ENCODE assay signal across 20 cellular contexts in the genomic region with DNA sequence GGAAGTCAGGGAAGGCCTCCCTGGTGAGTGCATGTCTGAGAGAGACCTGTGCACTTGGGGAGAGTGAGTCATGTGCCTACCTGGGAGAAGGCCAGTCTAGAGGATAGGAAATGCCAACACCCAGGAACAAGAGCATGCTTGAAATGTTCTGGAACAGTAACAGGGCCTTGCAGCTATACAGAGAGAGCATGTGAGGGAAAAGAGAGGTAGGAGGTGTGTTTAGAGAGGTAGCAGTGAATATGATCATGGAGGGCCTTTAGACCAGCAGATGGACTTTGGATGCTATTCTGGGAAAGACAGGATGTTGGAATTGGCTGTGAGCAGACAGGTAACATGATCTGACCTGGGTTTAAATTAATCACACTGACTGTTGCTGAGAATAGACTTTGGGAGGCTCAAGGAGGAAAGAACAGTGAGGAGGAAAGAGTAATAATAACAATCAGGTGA.
DNase-seq lines count a peak whose midpoint lies in the region; ATAC-seq and TF ChIP-seq lines count a peak whose summit lies in the region.
"Had no signal": no experiment of that assay in that cellular context is flagged by ENCODE, and none has a peak within 500 bp of the region (broad histone marks: within the 10 kb centered on the region; RNA-seq: fewer than 3 reads in every experiment).

No MANE protein-coding gene starts in this region.

- peak; percentile 42 for DNase-seq in DMS53 treated with DMSO at 0.1 percent for 48 hours (lab: John Stamatoyannopoulos, UW; ENCODE audit: unreplicated experiment)
- peak; percentile 1 for DNase-seq in IMR-90
- DNase-seq in epithelial cell of prostate (ENCODE audit: low read depth, low spot score) = peak; percentile 6
- no peak for DNase-seq in nephron progenitor cell
- DNase-seq in cardiac septum (ENCODE audit: low spot score) = no peak
- no peak for DNase-seq in vagina (ENCODE audit: extremely low spot score in 2 of 2)
- DNase-seq in endothelial cell (ENCODE audit: low spot score) = no peak
- DNase-seq: activated CD4-positive, CD25-positive, alpha-beta regulatory T cell treated with anti-CD3 and anti-CD28 coated beads, Interleukin-2, amount 50 U/mL, for 72 hours; activated effector memory CD4-positive, alpha-beta T cell treated with Interleukin-2 at 50 U/mL for 16 hours; adrenal gland; AML-193; effector CD4-positive, alpha-beta T cell; MM.1S; NCI-H1930; NCI-H524 treated with DMSO at 0.1 percent for 48 hours; posterior cingulate gyrus; T-helper 9 cell had no signal

- TF ChIP-seq CTCF in IMR-90 (conservative IDR thresholded peaks at IDR 0.05; ENCODE audit: low read depth, low read length) = no peak
- TF ChIP-seq CTCF in nephron progenitor cell (IDR thresholded peaks at IDR 0.05) = no peak
- no peak for TF ChIP-seq CTCF in vagina (IDR thresholded peaks at IDR 0.05)
- no peak for TF ChIP-seq CTCF in endothelial cell (IDR thresholded peaks at IDR 0.05; ENCODE audit: unreplicated experiment)

- H3K27me3 ChIP-seq in IMR-90 (ENCODE audit: control insufficient read depth, insufficient read depth, low read length) (no peaks in the 10 kb centered on the region), vagina (no peaks in the 10 kb centered on the region)
- H3K27me3 ChIP-seq: adrenal gland had no signal

- H3K27me3 Mint-ChIP-seq in nephron progenitor cell (ENCODE audit: low read depth, poor library complexity) (no peaks in the 10 kb centered on the region), endothelial cell (ENCODE audit: unreplicated experiment) (no peaks in the 10 kb centered on the region)
- H3K27me3 Mint-ChIP-seq: central memory CD8-positive, alpha-beta T cell had no signal

- H4K20me1 ChIP-seq in IMR-90 (ENCODE audit: insufficient read depth, low read length) = no peaks in the 10 kb centered on the region

- H2BK20ac ChIP-seq in IMR-90 (ENCODE audit: low read depth, low read length) = no peak overlapping the region; the same call in 1 of the 2 replicates

- peak overlapping the region; percentile 27; the same call in 1 of the 2 replicates for H4K91ac ChIP-seq in IMR-90 (ENCODE audit: insufficient read depth, low read depth, low read length)

- CTCF ChIA-PET in IMR-90 (lab: Yijun Ruan, JAX) = interaction anchor here (0.6 kb wide), 1 partner anchor 225 kb away, joined by 3 read pairs; no protein-coding TSS in a partner anchor

- peak overlapping the region; percentile 16; the same call in 1 of the 2 replicates for H3K14ac ChIP-seq in IMR-90 (replicated peaks; ENCODE audit: low read depth, low read length)

- no TSS peak for BruUV-seq in IMR-90 (replicated peaks; lab: Mats Ljungman, UMichigan)

- ATAC-seq in IMR-90 (ENCODE audit: low read depth) (no peak), GM18517 (IDR thresholded peaks at IDR 0.05; ENCODE audit: unreplicated experiment) (no peak)

- H2BK15ac ChIP-seq in IMR-90 (ENCODE audit: low read depth, low read length) = no peak overlapping the region; the same call in 2 of the 3 replicates

- H3K4me3 Mint-ChIP-seq in nephron progenitor cell (no peak overlapping the region), endothelial cell (ENCODE audit: unreplicated experiment) (no peak overlapping the region)
- H3K4me3 Mint-ChIP-seq: central memory CD8-positive, alpha-beta T cell had no signal

- POLR2A ChIA-PET in IMR-90 (lab: Charles Lee; ENCODE audit: unreplicated experiment) = no interaction called here

- no peak overlapping the region for H2AK9ac ChIP-seq in IMR-90 (replicated peaks; ENCODE audit: low read depth, low read length, poor library complexity)

- peak overlapping the region; percentile 4 for H2AFZ ChIP-seq in IMR-90 (replicated peaks; ENCODE audit: low read length, poor library complexity)

- no peak overlapping the region for H4K8ac ChIP-seq in IMR-90 (ENCODE audit: low read depth in 2 of 2, low read length in 2 of 2)

- peaks cover 4% of the 10 kb centered on the region for H3K4me1 ChIP-seq in IMR-90 (ENCODE audit: control insufficient read depth, insufficient read depth, low read length)
- H3K4me1 ChIP-seq in vagina = no peaks in the 10 kb centered on the region
- H3K4me1 ChIP-seq: adrenal gland had no signal

- no peak overlapping the region for H3K56ac ChIP-seq in IMR-90 (ENCODE audit: extremely low read depth, insufficient read depth, low read length)

- intact Hi-C loops in IMR-90 (cut with micrococcal nuclease) = no loop called here
- intact Hi-C loops in cardiac septum (cut with DNase I) = no loop called here
- intact Hi-C loops in vagina (cut with DNase I) = no loop called here

- H3K27ac ChIP-seq in IMR-90 (ENCODE audit: insufficient read depth, low read length) (no peak overlapping the region), epithelial cell of prostate (peak overlapping the region; percentile 34), vagina (no peak overlapping the region)
- H3K27ac ChIP-seq: adrenal gland, thoracic aorta had no signal

- H3K9me1 ChIP-seq in IMR-90 (ENCODE audit: insufficient read depth, low read length) = peaks cover 3% of the 10 kb centered on the region; the same call in 1 of the 2 replicates

- H3K36me3 ChIP-seq in IMR-90 (ENCODE audit: control insufficient read depth, insufficient read depth, low read length) (no peaks in the 10 kb centered on the region), vagina (no peaks in the 10 kb centered on the region)
- H3K36me3 ChIP-seq: adrenal gland, thoracic aorta had no signal

- TF ChIP-seq RAD21 in IMR-90 (IDR thresholded peaks at IDR 0.05; ENCODE audit: low read length) = no peak

- H3K9me3 Mint-ChIP-seq in nephron progenitor cell (no peaks in the 10 kb centered on the region), endothelial cell (ENCODE audit: unreplicated experiment) (no peaks in the 10 kb centered on the region)

- no peak overlapping the region for H3K4me2 ChIP-seq in IMR-90 (ENCODE audit: low read depth, low read length)

- no peak overlapping the region for H2BK5ac ChIP-seq in IMR-90 (ENCODE audit: low read depth, low read length, poor library complexity, severe bottlenecking)

- H3K4ac ChIP-seq in IMR-90 (ENCODE audit: low read depth, low read length) = peak overlapping the region; percentile 21

- H3K4me3 ChIP-seq in IMR-90 (ENCODE audit: insufficient read depth, low read depth, low read length) = no peak overlapping the region
- no peak overlapping the region for H3K4me3 ChIP-seq in vagina
- H3K4me3 ChIP-seq: adrenal gland, thoracic aorta had no signal

- no peak overlapping the region for H3K23ac ChIP-seq in IMR-90 (ENCODE audit: low read depth, low read length)

- no peaks in the 10 kb centered on the region for H3K79me1 ChIP-seq in IMR-90 (ENCODE audit: low read depth in 1 of 2, low read length in 2 of 2)

- H4K5ac ChIP-seq in IMR-90 (ENCODE audit: low read depth, low read length) = no peak overlapping the region

- H3K9ac ChIP-seq in IMR-90 (ENCODE audit: low read depth, low read length) = no peak overlapping the region

- H3K4me1 Mint-ChIP-seq in nephron progenitor cell = peaks cover 21% of the 10 kb centered on the region
- H3K4me1 Mint-ChIP-seq in endothelial cell (ENCODE audit: unreplicated experiment) = peaks cover 16% of the 10 kb centered on the region
- H3K4me1 Mint-ChIP-seq: central memory CD8-positive, alpha-beta T cell had no signal

- no peak overlapping the region for H2AK5ac ChIP-seq in IMR-90 (ENCODE audit: low read depth, low read length)

- peak overlapping the region; percentile 35 for H3K27ac Mint-ChIP-seq in nephron progenitor cell
- H3K27ac Mint-ChIP-seq in endothelial cell (ENCODE audit: unreplicated experiment) = no peak overlapping the region

- H3K36me3 Mint-ChIP-seq in nephron progenitor cell (ENCODE audit: low read depth) = no peaks in the 10 kb centered on the region
- no peaks in the 10 kb centered on the region for H3K36me3 Mint-ChIP-seq in endothelial cell (ENCODE audit: low read depth, unreplicated experiment)

- H2BK120ac ChIP-seq in IMR-90 (ENCODE audit: low read depth, low read length) = peak overlapping the region; percentile 33

- in situ Hi-C loops in IMR-90 (cut with MboI; ENCODE audit: low sequenced_read_pairs) = no loop called here

- dilution Hi-C loops in IMR-90 (cut with HindIII; ENCODE audit: low sequenced_read_pairs, unreplicated experiment) = no loop called here

- no peak overlapping the region for H3K18ac ChIP-seq in IMR-90 (ENCODE audit: low read depth, low read length)

- H3K9me3 ChIP-seq in IMR-90 (ENCODE audit: control insufficient read depth, insufficient read depth, low read length) = no peaks in the 10 kb centered on the region
- H3K9me3 ChIP-seq in vagina = no peaks in the 10 kb centered on the region
- H3K9me3 ChIP-seq: thoracic aorta had no signal

- TF ChIP-seq POLR2A in IMR-90 (IDR thresholded peaks at IDR 0.05; ENCODE audit: low read depth, low read length) = no peak
- no peak for TF ChIP-seq POLR2A in vagina (IDR thresholded peaks at IDR 0.05)

TF ChIP-seq in IMR-90, 13 proteins besides CTCF, POLR2A, EP300 and RAD21 (continues in another document):
- TF ChIP-seq MAFK (IDR thresholded peaks at IDR 0.05; ENCODE audit: low read depth, low read length) (no peak), RCOR1 (IDR thresholded peaks at IDR 0.05; ENCODE audit: insufficient replicate concordance, low read length) (no peak), MAZ (IDR thresholded peaks at IDR 0.05; ENCODE audit: borderline replicate concordance, low read depth, low read length) (no peak), MXI1 (IDR thresholded peaks at IDR 0.05; ENCODE audit: borderline replicate concordance, low read depth, low read length) (no peak), RFX5 (IDR thresholded peaks at IDR 0.05; ENCODE audit: low read depth, low read length) (no peak), FOS (IDR thresholded peaks at IDR 0.05; ENCODE audit: low read depth, low read length) (no peak), NFE2L2 (IDR thresholded peaks at IDR 0.05; ENCODE audit: low read depth, low read length) (no peak), CHD1 (IDR thresholded peaks at IDR 0.05; ENCODE audit: low read depth, low read length) (no peak), SMC3 (IDR thresholded peaks at IDR 0.05; ENCODE audit: low read depth, low read length) (no peak)
- TF ChIP-seq, protein P1, sequence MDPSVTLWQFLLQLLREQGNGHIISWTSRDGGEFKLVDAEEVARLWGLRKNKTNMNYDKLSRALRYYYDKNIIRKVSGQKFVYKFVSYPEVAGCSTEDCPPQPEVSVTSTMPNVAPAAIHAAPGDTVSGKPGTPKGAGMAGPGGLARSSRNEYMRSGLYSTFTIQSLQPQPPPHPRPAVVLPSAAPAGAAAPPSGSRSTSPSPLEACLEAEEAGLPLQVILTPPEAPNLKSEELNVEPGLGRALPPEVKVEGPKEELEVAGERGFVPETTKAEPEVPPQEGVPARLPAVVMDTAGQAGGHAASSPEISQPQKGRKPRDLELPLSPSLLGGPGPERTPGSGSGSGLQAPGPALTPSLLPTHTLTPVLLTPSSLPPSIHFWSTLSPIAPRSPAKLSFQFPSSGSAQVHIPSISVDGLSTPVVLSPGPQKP (IDR thresholded peaks at IDR 0.05; ENCODE audit: borderline replicate concordance, low read depth, low read length) = no peak

Comparison
In these comparisons a context has a peak if more than half of its experiments do, and no peak if none do; other contexts are left out.
1. DNase-seq: peak in DMS53 treated with DMSO at 0.1 percent for 48 hours (single experiment), IMR-90 (single experiment) and epithelial cell of prostate (single experiment); none in nephron progenitor cell (single experiment), cardiac septum (single experiment), vagina (0 of 2) and endothelial cell (single experiment).